Comparison of ENCODE assay signal across 10 cellular contexts in genomic region chr4:183348706-183349659, GRCh38. TPM values are rescaled to one million over a fixed set of nuclear protein-coding genes. Genes with fewer than 3 reads are reported as not detected.
DNase-seq lines count a peak whose midpoint lies in the region; ATAC-seq and TF ChIP-seq lines count a peak whose summit lies in the region.
"Had no signal": no experiment of that assay in that cellular context is flagged by ENCODE, and none has a peak within 500 bp of the region (broad histone marks: within the 10 kb centered on the region; RNA-seq: fewer than 3 reads in every experiment).

No MANE protein-coding gene starts in this region.

- H3K27ac Mint-ChIP-seq in activated CD8-positive, alpha-beta memory T cell treated with anti-CD3 and anti-CD28 coated beads, Interleukin-2, amount 10 ng/mL, durations not matched to agents 7 days and 5 days = no peak overlapping the region

- no peak overlapping the region for H3K4me3 ChIP-seq in fibroblast of mammary gland (ENCODE audit: control insufficient read depth, low read depth, low read length)

- TF ChIP-seq CTCF in fibroblast of mammary gland (conservative IDR thresholded peaks at IDR 0.05; ENCODE audit: control insufficient read depth, insufficient read depth, low read depth, low read length) = no peak

- H3K27me3 Mint-ChIP-seq in activated CD8-positive, alpha-beta memory T cell treated with anti-CD3 and anti-CD28 coated beads, Interleukin-2, amount 10 ng/mL, durations not matched to agents 7 days and 5 days = peaks cover 13% of the 10 kb centered on the region

- CTCF ChIA-PET in activated CD8-positive, alpha-beta memory T cell treated with anti-CD3 and anti-CD28 coated beads, Interleukin-2, amount 10 ng/mL, durations not matched to agents 7 days and 5 days (lab: Charles Lee) = no interaction called here

- no peaks in the 10 kb centered on the region for H3K36me3 Mint-ChIP-seq in activated CD8-positive, alpha-beta memory T cell treated with anti-CD3 and anti-CD28 coated beads, Interleukin-2, amount 10 ng/mL, durations not matched to agents 7 days and 5 days

- no peaks in the 10 kb centered on the region for H3K9me3 Mint-ChIP-seq in activated CD8-positive, alpha-beta memory T cell treated with anti-CD3 and anti-CD28 coated beads, Interleukin-2, amount 10 ng/mL, durations not matched to agents 7 days and 5 days (ENCODE audit: low read depth)

- H3K4me1 Mint-ChIP-seq in activated CD8-positive, alpha-beta memory T cell treated with anti-CD3 and anti-CD28 coated beads, Interleukin-2, amount 10 ng/mL, durations not matched to agents 7 days and 5 days = peaks cover 16% of the 10 kb centered on the region

- peak; percentile 73 for DNase-seq in activated CD8-positive, alpha-beta memory T cell treated with anti-CD3 and anti-CD28 coated beads, Interleukin-2, amount 10 ng/mL, durations not matched to agents 7 days and 5 days
- DNase-seq in activated CD8-positive, alpha-beta memory T cell treated with anti-CD3 and anti-CD28 coated beads, Interleukin-2, amount 50 U/mL, for 4 hours = no peak
- DNase-seq in T1000 (lab: John Stamatoyannopoulos, UW) = peak; percentile 52
- peak; percentile 95 for DNase-seq in fibroblast of mammary gland (ENCODE audit: low read depth)
- DNase-seq in stimulated activated CD8-positive, alpha-beta memory T cell treated with anti-CD3 and anti-CD28 coated beads, Interleukin-15, amount 100 ng/mL, for 48 hours (ENCODE audit: low read depth in 2 of 2) = peak; percentile 21 to 46
- DNase-seq in NCI-H1417 treated with DMSO at 0.1 percent for 48 hours (lab: John Stamatoyannopoulos, UW) = no peak
- no peak for DNase-seq in NOMO-1 (lab: John Stamatoyannopoulos, UW; ENCODE audit: unreplicated experiment in 2 of 2)
- no peak for DNase-seq in NCI-H2171 (lab: John Stamatoyannopoulos, UW)
- DNase-seq: foreskin melanocyte, SIG-M5 had no signal

- H3K4me3 Mint-ChIP-seq in activated CD8-positive, alpha-beta memory T cell treated with anti-CD3 and anti-CD28 coated beads, Interleukin-2, amount 10 ng/mL, durations not matched to agents 7 days and 5 days = no peak overlapping the region

- ATAC-seq in activated CD8-positive, alpha-beta memory T cell treated with anti-CD3 and anti-CD28 coated beads, Interleukin-2, amount 10 ng/mL, durations not matched to agents 7 days and 5 days = peak; percentile 92

RNA-seq across cellular contexts. Expression of gene CLDN24, which starts 26.8 kb away (rescaled TPM):
- not detected for total RNA-seq in activated CD8-positive, alpha-beta memory T cell treated with anti-CD3 and anti-CD28 coated beads, Interleukin-2, amount 10 ng/mL, durations not matched to agents 7 days and 5 days

RNA-seq across cellular contexts. Expression of gene CLDN22, which starts 28.9 kb away (rescaled TPM):
- not detected for total RNA-seq in activated CD8-positive, alpha-beta memory T cell treated with anti-CD3 and anti-CD28 coated beads, Interleukin-2, amount 10 ng/mL, durations not matched to agents 7 days and 5 days

Comparison
In these comparisons a context has a peak if more than half of its experiments do, and no peak if none do; other contexts are left out.
1. DNase-seq: peak in activated CD8-positive, alpha-beta memory T cell treated with anti-CD3 and anti-CD28 coated beads, Interleukin-2, amount 10 ng/mL, durations not matched to agents 7 days and 5 days (single experiment), T1000 (single experiment), fibroblast of mammary gland (single experiment) and stimulated activated CD8-positive, alpha-beta memory T cell treated with anti-CD3 and anti-CD28 coated beads, Interleukin-15, amount 100 ng/mL, for 48 hours (2 of 2); none in activated CD8-positive, alpha-beta memory T cell treated with anti-CD3 and anti-CD28 coated beads, Interleukin-2, amount 50 U/mL, for 4 hours (single experiment), NCI-H1417 treated with DMSO at 0.1 percent for 48 hours (single experiment), NOMO-1 (0 of 2) and NCI-H2171 (single experiment).